ENCODE assay signal across 10 cellular contexts in genomic region chr12:53044896-53045571, GRCh38. TPM values are rescaled to one million over a fixed set of nuclear protein-coding genes. Genes with fewer than 3 reads are reported as not detected.
DNase-seq lines count a peak whose midpoint lies in the region; ATAC-seq and TF ChIP-seq lines count a peak whose summit lies in the region.
"Had no signal": no experiment of that assay in that cellular context is flagged by ENCODE, and none has a peak within 500 bp of the region (broad histone marks: within the 10 kb centered on the region; RNA-seq: fewer than 3 reads in every experiment).

No MANE protein-coding gene starts in this region.

- peaks cover 46% of the 10 kb centered on the region for H3F3A ChIP-seq in GM23248 (ENCODE audit: insufficient read depth)

- H3K27me3 Mint-ChIP-seq in osteocyte (ENCODE audit: unreplicated experiment): no peaks in the 10 kb centered on the region
- peaks cover 0 to 4% of the 10 kb centered on the region in 2 donors for H3K27me3 Mint-ChIP-seq in stimulated activated naive B cell treated with anti-CD40 and anti-IgM and Interleukin-4, amounts not matched to agents 10 μg/mL and 1 μg/mL and 100 μg/mL, for 72 hours
- H3K27me3 Mint-ChIP-seq: stimulated activated memory B cell treated with anti-CD40 and anti-IgM and Interleukin-4, amounts not matched to agents 10 μg/mL and 1 μg/mL and 100 μg/mL, for 72 hours had no signal

- 4 to 6% methylated on average over 2 to 3 of the region's 3 CpGs for WGBS in GM23248 (ENCODE audit: low coverage in 1 of 2, low lambda C conversion rate in 2 of 2, missing lambda C conversion rate in 2 of 2), 2 experiments

- H3K9ac ChIP-seq in GM23248: no peak overlapping the region; the same call in 1 of the 2 replicates
- H3K9ac ChIP-seq in duodenal mucosa (ENCODE audit: low read depth in 1 of 2, low read length in 2 of 2): no peak overlapping the region

- H3K4me1 ChIP-seq in GM23248 (ENCODE audit: insufficient read depth) (peaks cover 42% of the 10 kb centered on the region), duodenal mucosa (ENCODE audit: control insufficient read depth in 1 of 2, insufficient read depth in 2 of 2, low read length in 2 of 2) (peaks cover 40 to 43% of the 10 kb centered on the region in 2 donors)

- no peak overlapping the region for H3K4me3 ChIP-seq in GM23248
- peak overlapping the region in 1 of 2 donors; percentile 20 for H3K4me3 ChIP-seq in duodenal mucosa (ENCODE audit: low read depth in 1 of 2, low read length in 2 of 2)

- H3K79me2 ChIP-seq in GM23248 (ENCODE audit: insufficient read depth): peaks cover 14% of the 10 kb centered on the region

- peak overlapping the region; percentile 96 for H3K4me3 Mint-ChIP-seq in osteocyte (ENCODE audit: unreplicated experiment)
- peak overlapping the region in 1 of 2 donors; percentile 36 for H3K4me3 Mint-ChIP-seq in stimulated activated naive B cell treated with anti-CD40 and anti-IgM and Interleukin-4, amounts not matched to agents 10 μg/mL and 1 μg/mL and 100 μg/mL, for 72 hours

- peak overlapping the region; percentile 79 for H3K4me2 ChIP-seq in GM23248 (ENCODE audit: unreplicated experiment)

- H3K36me3 ChIP-seq in GM23248 (ENCODE audit: low read depth) (peaks cover 4% of the 10 kb centered on the region; the same call in 1 of the 2 replicates), duodenal mucosa (ENCODE audit: control insufficient read depth in 1 of 2, insufficient read depth in 2 of 2, low read length in 2 of 2) (peaks cover 0 to 6% of the 10 kb centered on the region in 2 donors)

- in situ Hi-C loops in GM23248 (cut with MboI): no loop called here

- H3K27me3 ChIP-seq in GM23248 (replicated peaks; ENCODE audit: insufficient read depth): no peaks in the 10 kb centered on the region
- H3K27me3 ChIP-seq in duodenal mucosa (ENCODE audit: control insufficient read depth in 1 of 2, insufficient read depth in 2 of 2, low read length in 2 of 2): no peaks in the 10 kb centered on the region

- TF ChIP-seq CTCF in 22Rv1 (IDR thresholded peaks at IDR 0.05) (no peak), osteocyte (IDR thresholded peaks at IDR 0.05) (no peak)

- DNase-seq in GM23248 (no peak), osteocyte (ENCODE audit: extremely low spot score, unreplicated experiment) (no peak), ureter (ENCODE audit: low spot score) (no peak)
- no peak for DNase-seq in stimulated activated CD4-positive, alpha-beta T cell treated with anti-CD3 and anti-CD28 coated beads, Interleukin-1b, Interleukin-23, amount 100 ng/mL, for 48 hours
- no peak for DNase-seq in stimulated activated naive B cell treated with anti-CD40 and anti-IgM and Interleukin-4, amounts not matched to agents 10 μg/mL and 1 μg/mL and 100 μg/mL, for 72 hours
- DNase-seq: NCI-H146 had no signal

- H3K9me3 ChIP-seq in GM23248 (ENCODE audit: low read depth): no peaks in the 10 kb centered on the region
- no peaks in the 10 kb centered on the region for H3K9me3 ChIP-seq in duodenal mucosa (ENCODE audit: control insufficient read depth in 1 of 2, low read length in 2 of 2)

- H3K9me3 Mint-ChIP-seq in osteocyte (ENCODE audit: unreplicated experiment): no peaks in the 10 kb centered on the region
- no peaks in the 10 kb centered on the region for H3K9me3 Mint-ChIP-seq in stimulated activated naive B cell treated with anti-CD40 and anti-IgM and Interleukin-4, amounts not matched to agents 10 μg/mL and 1 μg/mL and 100 μg/mL, for 72 hours
- H3K9me3 Mint-ChIP-seq: stimulated activated memory B cell treated with anti-CD40 and anti-IgM and Interleukin-4, amounts not matched to agents 10 μg/mL and 1 μg/mL and 100 μg/mL, for 72 hours had no signal

- H3K27ac ChIP-seq in 22Rv1 (peak overlapping the region; percentile 100), GM23248 (peak overlapping the region; percentile 87), duodenal mucosa (ENCODE audit: low read depth, low read length) (peak overlapping the region; percentile 30)

- H3K4me1 Mint-ChIP-seq in osteocyte (ENCODE audit: unreplicated experiment): peaks cover 55% of the 10 kb centered on the region
- peaks cover 18 to 36% of the 10 kb centered on the region in 2 donors for H3K4me1 Mint-ChIP-seq in stimulated activated naive B cell treated with anti-CD40 and anti-IgM and Interleukin-4, amounts not matched to agents 10 μg/mL and 1 μg/mL and 100 μg/mL, for 72 hours

- no peak for ATAC-seq in HG02763 (IDR thresholded peaks at IDR 0.05; ENCODE audit: unreplicated experiment)
- ATAC-seq in stimulated activated naive B cell treated with anti-CD40 and anti-IgM and Interleukin-4, amounts not matched to agents 10 μg/mL and 1 μg/mL and 100 μg/mL, for 72 hours (replicated peaks): no peak
- ATAC-seq: stimulated activated memory B cell treated with anti-CD40 and anti-IgM and Interleukin-4, amounts not matched to agents 10 μg/mL and 1 μg/mL and 100 μg/mL, for 72 hours had no signal

- no peak overlapping the region for H2AFZ ChIP-seq in GM23248

- peak overlapping the region; percentile 100 for H3K27ac Mint-ChIP-seq in osteocyte (ENCODE audit: unreplicated experiment)
- H3K27ac Mint-ChIP-seq in stimulated activated naive B cell treated with anti-CD40 and anti-IgM and Interleukin-4, amounts not matched to agents 10 μg/mL and 1 μg/mL and 100 μg/mL, for 72 hours: no peak overlapping the region
- H3K27ac Mint-ChIP-seq: stimulated activated memory B cell treated with anti-CD40 and anti-IgM and Interleukin-4, amounts not matched to agents 10 μg/mL and 1 μg/mL and 100 μg/mL, for 72 hours had no signal

- peaks cover 19% of the 10 kb centered on the region for H3K36me3 Mint-ChIP-seq in osteocyte (ENCODE audit: unreplicated experiment)
- peaks cover 10 to 24% of the 10 kb centered on the region in 2 donors for H3K36me3 Mint-ChIP-seq in stimulated activated naive B cell treated with anti-CD40 and anti-IgM and Interleukin-4, amounts not matched to agents 10 μg/mL and 1 μg/mL and 100 μg/mL, for 72 hours

- no peaks in the 10 kb centered on the region for H4K20me1 ChIP-seq in GM23248 (ENCODE audit: insufficient read depth)

- no peaks in the 10 kb centered on the region for H3K9me2 ChIP-seq in GM23248 (ENCODE audit: insufficient read depth)

RNA-seq across cellular contexts. Expression of gene TNS2, which starts 4.8 kb away (rescaled TPM):
- 41.6 and 48.6 TPM in 2 replicates for total RNA-seq in GM23248 (2014; rRNA removed; shearing (Covaris generic))
- polyA plus RNA-seq in GM23248 (2016; fragmentation: Nextera tagmentation; extraction: Ambion mirVana): 24.1 and 26.1 TPM in 2 replicates
- total RNA-seq in osteocyte: 107 and 116 TPM in 2 replicates
- total RNA-seq in ureter: 198 TPM

RNA-seq across cellular contexts. Expression of gene SPRYD3, which starts 34.2 kb away (rescaled TPM):
- 42.5 and 48.7 TPM in 2 replicates for total RNA-seq in GM23248 (2014; rRNA removed; shearing (Covaris generic))
- 54.7 and 55.5 TPM in 2 replicates for polyA plus RNA-seq in GM23248 (2016; fragmentation: Nextera tagmentation; extraction: Ambion mirVana)
- total RNA-seq in osteocyte (28.3 and 29.0 TPM in 2 replicates), ureter (66.6 TPM)

RNA-seq across cellular contexts. Expression of gene EIF4B, which starts 38.8 kb away (rescaled TPM):
- 436 and 501 TPM in 2 replicates for total RNA-seq in GM23248 (2014; rRNA removed; shearing (Covaris generic))
- 73.4 and 74.8 TPM in 2 replicates for polyA plus RNA-seq in GM23248 (2016; fragmentation: Nextera tagmentation; extraction: Ambion mirVana)
- total RNA-seq in osteocyte (516 and 555 TPM in 2 replicates), ureter (474 TPM)

RNA-seq across cellular contexts. Expression of gene IGFBP6, which starts 52.4 kb away (rescaled TPM):
- 1,132 and 1,614 TPM in 2 replicates for total RNA-seq in GM23248 (2014; rRNA removed; shearing (Covaris generic))
- polyA plus RNA-seq in GM23248 (2016; fragmentation: Nextera tagmentation; extraction: Ambion mirVana): 1,827 and 1,899 TPM in 2 replicates
- 18.8 and 22.3 TPM in 2 replicates for total RNA-seq in osteocyte
- total RNA-seq in ureter: 133 TPM

RNA-seq across cellular contexts. Expression of gene SOAT2, which starts 58.3 kb away (rescaled TPM):
- total RNA-seq in GM23248 (2014; rRNA removed; shearing (Covaris generic)): not detected in 2 replicates
- polyA plus RNA-seq in GM23248 (2016; fragmentation: Nextera tagmentation; extraction: Ambion mirVana): 0.33 and 0.43 TPM in 2 replicates
- total RNA-seq in osteocyte (not detected in 2 replicates), ureter (0.18 TPM)

Comparison
In these comparisons a context has a peak if more than half of its experiments do, and no peak if none do; other contexts are left out.
1. H3K27ac ChIP-seq: peak in every context shown above with its lines; median percentile 100 in 22Rv1; 87 in GM23248; 30 in duodenal mucosa.